1 cellular context compared by ENCODE assay signal in the genomic region with DNA sequence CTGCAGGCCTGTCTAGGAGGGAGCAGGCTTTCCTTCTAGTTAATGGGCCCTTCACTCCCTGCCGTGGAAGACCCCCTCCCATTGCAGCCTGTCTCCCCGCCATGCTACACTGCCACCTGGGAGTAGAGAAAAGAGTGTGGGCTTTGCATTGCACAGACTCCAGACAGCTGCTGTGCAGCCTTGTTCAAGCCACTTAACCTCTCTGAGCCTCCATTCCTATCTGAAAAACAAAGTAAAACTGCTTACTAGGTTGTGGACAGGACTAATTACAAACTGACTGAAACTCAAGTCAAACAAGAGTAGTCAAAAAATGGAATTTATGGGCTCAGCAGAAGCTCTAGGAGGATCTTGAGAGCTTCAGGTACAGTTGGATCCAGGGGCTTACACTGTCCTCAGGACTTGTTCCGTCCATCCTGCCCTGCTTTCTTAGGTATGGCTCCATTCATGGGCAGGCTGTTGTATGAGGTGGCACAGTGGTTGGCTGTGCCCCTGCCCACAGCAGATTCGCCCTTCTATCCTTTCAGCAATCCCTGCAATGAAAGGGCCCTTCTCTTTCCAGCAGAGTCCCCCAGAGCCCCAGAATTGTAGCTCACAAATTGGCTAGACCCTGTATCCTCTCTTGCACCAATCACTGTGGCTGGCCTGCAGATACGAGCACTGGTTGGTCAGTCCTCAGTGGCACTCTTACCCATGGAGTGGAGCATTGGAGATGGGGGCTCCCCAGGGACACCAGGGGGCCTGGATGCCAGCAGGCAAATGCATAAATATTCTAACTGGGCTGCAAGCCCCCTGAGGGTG.
TF ChIP-seq lines count a peak whose summit lies in the region.

No MANE protein-coding gene starts in this region.

TF ChIP-seq in K562, 482 proteins besides CTCF, POLR2A, EP300 and RAD21 (continued from another document):
- TF ChIP-seq, protein P1, sequence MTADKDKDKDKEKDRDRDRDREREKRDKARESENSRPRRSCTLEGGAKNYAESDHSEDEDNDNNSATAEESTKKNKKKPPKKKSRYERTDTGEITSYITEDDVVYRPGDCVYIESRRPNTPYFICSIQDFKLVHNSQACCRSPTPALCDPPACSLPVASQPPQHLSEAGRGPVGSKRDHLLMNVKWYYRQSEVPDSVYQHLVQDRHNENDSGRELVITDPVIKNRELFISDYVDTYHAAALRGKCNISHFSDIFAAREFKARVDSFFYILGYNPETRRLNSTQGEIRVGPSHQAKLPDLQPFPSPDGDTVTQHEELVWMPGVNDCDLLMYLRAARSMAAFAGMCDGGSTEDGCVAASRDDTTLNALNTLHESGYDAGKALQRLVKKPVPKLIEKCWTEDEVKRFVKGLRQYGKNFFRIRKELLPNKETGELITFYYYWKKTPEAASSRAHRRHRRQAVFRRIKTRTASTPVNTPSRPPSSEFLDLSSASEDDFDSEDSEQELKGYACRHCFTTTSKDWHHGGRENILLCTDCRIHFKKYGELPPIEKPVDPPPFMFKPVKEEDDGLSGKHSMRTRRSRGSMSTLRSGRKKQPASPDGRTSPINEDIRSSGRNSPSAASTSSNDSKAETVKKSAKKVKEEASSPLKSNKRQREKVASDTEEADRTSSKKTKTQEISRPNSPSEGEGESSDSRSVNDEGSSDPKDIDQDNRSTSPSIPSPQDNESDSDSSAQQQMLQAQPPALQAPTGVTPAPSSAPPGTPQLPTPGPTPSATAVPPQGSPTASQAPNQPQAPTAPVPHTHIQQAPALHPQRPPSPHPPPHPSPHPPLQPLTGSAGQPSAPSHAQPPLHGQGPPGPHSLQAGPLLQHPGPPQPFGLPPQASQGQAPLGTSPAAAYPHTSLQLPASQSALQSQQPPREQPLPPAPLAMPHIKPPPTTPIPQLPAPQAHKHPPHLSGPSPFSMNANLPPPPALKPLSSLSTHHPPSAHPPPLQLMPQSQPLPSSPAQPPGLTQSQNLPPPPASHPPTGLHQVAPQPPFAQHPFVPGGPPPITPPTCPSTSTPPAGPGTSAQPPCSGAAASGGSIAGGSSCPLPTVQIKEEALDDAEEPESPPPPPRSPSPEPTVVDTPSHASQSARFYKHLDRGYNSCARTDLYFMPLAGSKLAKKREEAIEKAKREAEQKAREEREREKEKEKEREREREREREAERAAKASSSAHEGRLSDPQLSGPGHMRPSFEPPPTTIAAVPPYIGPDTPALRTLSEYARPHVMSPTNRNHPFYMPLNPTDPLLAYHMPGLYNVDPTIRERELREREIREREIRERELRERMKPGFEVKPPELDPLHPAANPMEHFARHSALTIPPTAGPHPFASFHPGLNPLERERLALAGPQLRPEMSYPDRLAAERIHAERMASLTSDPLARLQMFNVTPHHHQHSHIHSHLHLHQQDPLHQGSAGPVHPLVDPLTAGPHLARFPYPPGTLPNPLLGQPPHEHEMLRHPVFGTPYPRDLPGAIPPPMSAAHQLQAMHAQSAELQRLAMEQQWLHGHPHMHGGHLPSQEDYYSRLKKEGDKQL (CRISPR knock-in tag; IDR thresholded peaks at IDR 0.05; ENCODE audit: borderline replicate concordance): no peak
- TF ChIP-seq ZFP36 (IDR thresholded peaks at IDR 0.05; ENCODE audit: low read depth, low read length, partially characterized antibody) (peak; percentile 56), BCOR (IDR thresholded peaks at IDR 0.05) (peak; percentile 82), ADNP (tag; IDR thresholded peaks at IDR 0.05) (peak; percentile 72; the same call in 1 of the 2 replicates), RBM25 (IDR thresholded peaks at IDR 0.05; ENCODE audit: low read depth, low read length, severe bottlenecking) (peak; percentile 60)
TF ChIP-seq in K562: peak in this region for 5.
